ENCODE assay signal across 1 cellular context in the genomic region with DNA sequence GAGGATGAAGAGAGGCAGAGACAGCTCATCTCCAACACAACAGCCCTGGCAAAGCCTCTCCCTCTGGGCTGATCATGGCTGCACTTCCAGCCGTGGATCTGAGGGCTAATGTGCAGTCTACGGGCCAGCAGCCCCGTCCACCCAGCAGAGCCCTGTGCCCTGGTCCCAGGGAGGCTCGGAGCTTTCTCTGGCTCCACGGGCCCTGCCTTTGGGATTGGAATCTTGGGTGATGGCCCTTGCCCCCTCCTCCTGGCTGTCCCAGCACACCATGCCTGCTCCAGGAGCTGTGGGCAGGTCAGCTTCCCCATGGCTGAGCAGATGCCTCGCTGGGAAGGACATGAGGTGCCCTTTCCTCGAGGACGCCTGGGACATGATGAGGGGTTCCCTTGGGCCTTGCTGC.
TF ChIP-seq lines count a peak whose summit lies in the region.

No MANE protein-coding gene starts in this region.

TF ChIP-seq in H1, 55 proteins besides CTCF, POLR2A, EP300 and RAD21 (continued from another document):
- no peak for TF ChIP-seq KDM1A (IDR thresholded peaks at IDR 0.05; ENCODE audit: borderline replicate concordance, low read length)
- no peak for TF ChIP-seq BRCA1 (IDR thresholded peaks at IDR 0.05; ENCODE audit: low read depth, low read length)
- TF ChIP-seq ASH2L (IDR thresholded peaks at IDR 0.05; ENCODE audit: low read length): no peak
- no peak for TF ChIP-seq EGR1 (IDR thresholded peaks at IDR 0.05; ENCODE audit: borderline replicate concordance, low read depth, low read length)
- TF ChIP-seq SP4 (IDR thresholded peaks at IDR 0.05; ENCODE audit: low read length): no peak
- no peak for TF ChIP-seq RXRA (IDR thresholded peaks at IDR 0.05; ENCODE audit: insufficient read depth, low read depth, low read length)
- TF ChIP-seq GTF2F1 (IDR thresholded peaks at IDR 0.05; ENCODE audit: borderline replicate concordance, low read depth, low read length): no peak
- TF ChIP-seq SRF (IDR thresholded peaks at IDR 0.05; ENCODE audit: low read depth, low read length): no peak
- no peak for TF ChIP-seq TCF12 (IDR thresholded peaks at IDR 0.05; ENCODE audit: low read depth, low read length)
- no peak for TF ChIP-seq KDM4A (IDR thresholded peaks at IDR 0.05; ENCODE audit: low read depth, low read length, severe bottlenecking)
- no peak for TF ChIP-seq SAP30 (IDR thresholded peaks at IDR 0.05; ENCODE audit: insufficient read depth, insufficient replicate concordance, low read length)
- no peak for TF ChIP-seq TBP (IDR thresholded peaks at IDR 0.05; ENCODE audit: low read depth, low read length)
- TF ChIP-seq CHD2 (IDR thresholded peaks at IDR 0.05; ENCODE audit: low read length): no peak
